8 cellular contexts compared by ENCODE assay signal in genomic region chr2:160210599-160211138, GRCh38. TPM values are rescaled to one million over a fixed set of nuclear protein-coding genes. Genes with fewer than 3 reads are reported as not detected.
DNase-seq lines count a peak whose midpoint lies in the region; ATAC-seq, FAIRE-seq and TF ChIP-seq lines count a peak whose summit lies in the region.

No MANE protein-coding gene starts in this region.

- peaks cover 6% of the 10 kb centered on the region for H3K9me3 ChIP-seq in A549
- H3K9me3 ChIP-seq in esophagus squamous epithelium: no peaks in the 10 kb centered on the region
- H3K9me3 ChIP-seq in osteoblast (ENCODE audit: low read depth, low read length): no peaks in the 10 kb centered on the region
- H3K9me3 ChIP-seq in tibial nerve: no peaks in the 10 kb centered on the region

- POLR2A ChIA-PET in A549 (lab: Yijun Ruan, JAX): no interaction called here

- no peaks in the 10 kb centered on the region for H3K36me3 Mint-ChIP-seq in activated CD8-positive, alpha-beta memory T cell treated with anti-CD3 and anti-CD28 coated beads, Interleukin-2, amount 10 ng/mL, durations not matched to agents 7 days and 5 days

- H3K36me3 ChIP-seq in esophagus squamous epithelium (no peaks in the 10 kb centered on the region), osteoblast (ENCODE audit: insufficient read depth, low read length) (no peaks in the 10 kb centered on the region), tibial nerve (no peaks in the 10 kb centered on the region)

- H3K79me2 ChIP-seq in osteoblast (ENCODE audit: insufficient read depth, low read length): no peaks in the 10 kb centered on the region

- H3K4me3 Mint-ChIP-seq in activated CD8-positive, alpha-beta memory T cell treated with anti-CD3 and anti-CD28 coated beads, Interleukin-2, amount 10 ng/mL, durations not matched to agents 7 days and 5 days: no peak overlapping the region

- no peak overlapping the region for H3K27ac Mint-ChIP-seq in activated CD8-positive, alpha-beta memory T cell treated with anti-CD3 and anti-CD28 coated beads, Interleukin-2, amount 10 ng/mL, durations not matched to agents 7 days and 5 days

- DNase-seq in A549 (ENCODE audit: low read depth in 1 of 2, low spot score in 1 of 2): peak; percentile 50 to 86
- peak; percentile 35 for DNase-seq in NCI-H82 treated with DMSO at 0.1 percent for 48 hours (lab: John Stamatoyannopoulos, UW; ENCODE audit: unreplicated experiment)
- DNase-seq in activated CD8-positive, alpha-beta memory T cell treated with anti-CD3 and anti-CD28 coated beads, Interleukin-2, amount 10 ng/mL, durations not matched to agents 7 days and 5 days: peak; percentile 71
- DNase-seq in esophagus squamous epithelium (lab: John Stamatoyannopoulos, UW): no peak
- no peak for DNase-seq in osteoblast (ENCODE audit: insufficient read length, low spot score, missing footprints)
- peak; percentile 38 to 50 for DNase-seq in tibial nerve (ENCODE audit: low spot score in 2 of 2)

- peak; percentile 87 for TF ChIP-seq CTCF in A549 (IDR thresholded peaks at IDR 0.05)
- peak; percentile 40 to 89 (median 78) for TF ChIP-seq CTCF in esophagus squamous epithelium (IDR thresholded peaks at IDR 0.05)
- TF ChIP-seq CTCF in osteoblast (IDR thresholded peaks at IDR 0.05; ENCODE audit: extremely low read depth, low read depth, low read length): peak; percentile 79
- TF ChIP-seq CTCF in tibial nerve (IDR thresholded peaks at IDR 0.05): peak; percentile 26 to 70 (median 37)

- H3K4me3 ChIP-seq in A549: no peak overlapping the region
- H3K4me3 ChIP-seq in esophagus squamous epithelium: no peak overlapping the region
- H3K4me3 ChIP-seq in osteoblast (ENCODE audit: insufficient read depth, low read length): no peak overlapping the region
- no peak overlapping the region for H3K4me3 ChIP-seq in tibial nerve

- peak overlapping the region; percentile 97 to 99 for H3K27ac ChIP-seq in A549
- H3K27ac ChIP-seq in esophagus squamous epithelium: no peak overlapping the region
- H3K27ac ChIP-seq in osteoblast (ENCODE audit: low read depth, low read length): peak overlapping the region; percentile 82
- no peak overlapping the region for H3K27ac ChIP-seq in tibial nerve

- H3K4me2 ChIP-seq in A549 (peak overlapping the region; percentile 77), osteoblast (ENCODE audit: insufficient read depth, low read length) (no peak overlapping the region)

- FAIRE-seq in A549 (lab: Jason Lieb, UNC): peak; percentile 43

- no peaks in the 10 kb centered on the region for H4K20me1 ChIP-seq in osteoblast (ENCODE audit: insufficient read depth, low read length)

- peak; percentile 83 to 87 for TF ChIP-seq RAD21 in A549 (conservative IDR thresholded peaks at IDR 0.05 in 1 of 2, IDR thresholded peaks at IDR 0.05 in 1 of 2)

- H3K27me3 Mint-ChIP-seq in activated CD8-positive, alpha-beta memory T cell treated with anti-CD3 and anti-CD28 coated beads, Interleukin-2, amount 10 ng/mL, durations not matched to agents 7 days and 5 days: peaks cover 29% of the 10 kb centered on the region

- no peak overlapping the region for H2AFZ ChIP-seq in osteoblast (ENCODE audit: low read length)

- 6% methylated on average over 11 of the region's 11 CpGs for WGBS in A549 (ENCODE audit: missing lambda C conversion rate)
- WGBS in esophagus squamous epithelium, 2 donors: 43 to 56% methylated on average over 11 of the region's 11 CpGs
- WGBS in tibial nerve, 2 donors: 61 to 66% methylated on average over 11 of the region's 11 CpGs

- H3K9me3 Mint-ChIP-seq in activated CD8-positive, alpha-beta memory T cell treated with anti-CD3 and anti-CD28 coated beads, Interleukin-2, amount 10 ng/mL, durations not matched to agents 7 days and 5 days (ENCODE audit: low read depth): no peaks in the 10 kb centered on the region

- H3K27me3 ChIP-seq in esophagus squamous epithelium: no peaks in the 10 kb centered on the region
- no peaks in the 10 kb centered on the region for H3K27me3 ChIP-seq in osteoblast (ENCODE audit: insufficient read depth, low read length)
- H3K27me3 ChIP-seq in tibial nerve: no peaks in the 10 kb centered on the region

- ATAC-seq in A549 (peak; percentile 54 to 67), GM18505 (IDR thresholded peaks at IDR 0.05; ENCODE audit: unreplicated experiment) (peak; percentile 92), HG02884 (IDR thresholded peaks at IDR 0.05; ENCODE audit: unreplicated experiment) (peak; percentile 92)
- ATAC-seq in activated CD8-positive, alpha-beta memory T cell treated with anti-CD3 and anti-CD28 coated beads, Interleukin-2, amount 10 ng/mL, durations not matched to agents 7 days and 5 days: peak; percentile 69

- peaks cover 27% of the 10 kb centered on the region for H3K4me1 Mint-ChIP-seq in activated CD8-positive, alpha-beta memory T cell treated with anti-CD3 and anti-CD28 coated beads, Interleukin-2, amount 10 ng/mL, durations not matched to agents 7 days and 5 days

- TF ChIP-seq POLR2A in A549 (IDR thresholded peaks at IDR 0.05; ENCODE audit: low read length) (no peak), GM18505 (IDR thresholded peaks at IDR 0.05; ENCODE audit: borderline replicate concordance, extremely low read depth, insufficient read depth, insufficient read length) (no peak), esophagus squamous epithelium (IDR thresholded peaks at IDR 0.05) (no peak), tibial nerve (IDR thresholded peaks at IDR 0.05) (no peak)

- CTCF ChIA-PET in A549 (lab: Yijun Ruan, JAX): interaction anchor here (0.7 to 6.5 kb wide), 22 partner anchors 8 to 439 kb away, joined by 3 to 49 read pairs (median 6); no protein-coding TSS in a partner anchor
- CTCF ChIA-PET in activated CD8-positive, alpha-beta memory T cell treated with anti-CD3 and anti-CD28 coated beads, Interleukin-2, amount 10 ng/mL, durations not matched to agents 7 days and 5 days (lab: Charles Lee): interaction anchor here (0.7 to 2.7 kb wide), 9 partner anchors 10 to 827 kb away, joined by 3 to 10 read pairs (median 3); no protein-coding TSS in a partner anchor

- TF ChIP-seq EP300 in A549 (IDR thresholded peaks at IDR 0.05) (no peak), tibial nerve (IDR thresholded peaks at IDR 0.05) (no peak)

- intact Hi-C loops in esophagus squamous epithelium (cut with DNase I): no loop called here

- H3K4me1 ChIP-seq in A549: peaks cover 91% of the 10 kb centered on the region
- H3K4me1 ChIP-seq in esophagus squamous epithelium: peaks cover 24 to 65% (median 28%) of the 10 kb centered on the region in 3 donors
- H3K4me1 ChIP-seq in osteoblast (ENCODE audit: insufficient read depth, low read length): peaks cover 56% of the 10 kb centered on the region
- H3K4me1 ChIP-seq in tibial nerve: peaks cover 0 to 43% (median 14%) of the 10 kb centered on the region in 4 donors

TF ChIP-seq in A549, 52 proteins besides CTCF, POLR2A, EP300 and RAD21 (continues in another document):
- TF ChIP-seq CEBPB (IDR thresholded peaks at IDR 0.05): 0 out of 4 replicates have a peak, but pooled peaks of 1 of the 2 experiments have one; percentile 33
- TF ChIP-seq RFX5 (IDR thresholded peaks at IDR 0.05): 0 out of 2 replicates have a peak, but pooled peaks have one; percentile 52
- no peak for TF ChIP-seq MAZ (IDR thresholded peaks at IDR 0.05; ENCODE audit: borderline replicate concordance, low read depth, low read length)
- TF ChIP-seq HOXB5 (CRISPR knock-in tag; IDR thresholded peaks at IDR 0.05): 0 out of 2 replicates have a peak, but pooled peaks have one; percentile 35
- TF ChIP-seq NFE2L2 (conservative IDR thresholded peaks at IDR 0.05; ENCODE audit: low read length): no peak
- no peak for TF ChIP-seq TP53 (CRISPR knock-in tag; IDR thresholded peaks at IDR 0.05)
- 0 out of 2 replicates have a peak, but pooled peaks have one; percentile 55 for TF ChIP-seq TFCP2L1 (CRISPR knock-in tag; IDR thresholded peaks at IDR 0.05)
- no peak for TF ChIP-seq EHF (CRISPR knock-in tag; IDR thresholded peaks at IDR 0.05)
- TF ChIP-seq FOSB (CRISPR knock-in tag; IDR thresholded peaks at IDR 0.05): no peak
- peak; percentile 82; the same call in 1 of the 2 replicates for TF ChIP-seq ATOH8 (CRISPR knock-in tag; IDR thresholded peaks at IDR 0.05; ENCODE audit: low read depth)
- TF ChIP-seq USF2 (IDR thresholded peaks at IDR 0.05): no peak
- TF ChIP-seq PBX3 (IDR thresholded peaks at IDR 0.05): 0 out of 2 replicates have a peak, but pooled peaks have one; percentile 27
- no peak; the same call in 1 of the 2 replicates for TF ChIP-seq GATA3 (IDR thresholded peaks at IDR 0.05; ENCODE audit: borderline replicate concordance)

RNA-seq across cellular contexts. Expression of gene ITGB6, which starts 10.6 kb away (rescaled TPM):
- 4.8 and 5.0 TPM in 2 replicates for polyA plus RNA-seq in A549 (2011; rRNA removed)
- 1.5 and 1.9 TPM in 2 replicates for polyA plus RNA-seq in A549 (2012; cell fraction: cytosol; rRNA removed)
- polyA plus RNA-seq in A549 (2012; cell fraction: nucleus; rRNA removed): 4.0 and 5.1 TPM in 2 replicates
- polyA plus RNA-seq in A549 (2017; fragmentation: RNase III; extraction: RNeasy Plus Mini Kit Qiagen cat#74134 plus additional on column Dnase treatment): 4.1 to 4.8 TPM (median 4.2 TPM) in 3 replicates
- 4.1 and 4.5 TPM in 2 replicates for polyA minus RNA-seq in A549 (2011; rRNA and poly(A)+ RNA removed)
- total RNA-seq in activated CD8-positive, alpha-beta memory T cell treated with anti-CD3 and anti-CD28 coated beads, Interleukin-2, amount 10 ng/mL, durations not matched to agents 7 days and 5 days: not detected
- 10 to 100 TPM; 25.3 to 42.2 (median 33.6) TPM for total RNA-seq in esophagus squamous epithelium
- total RNA-seq in osteoblast: under 0.01 TPM in 2 replicates
- not detected for total RNA-seq in tibial nerve

Comparison
In these comparisons a context has a peak if more than half of its experiments do, and no peak if none do; other contexts are left out.
1. DNase-seq: peak in A549 (2 of 2), NCI-H82 treated with DMSO at 0.1 percent for 48 hours (single experiment), activated CD8-positive, alpha-beta memory T cell treated with anti-CD3 and anti-CD28 coated beads, Interleukin-2, amount 10 ng/mL, durations not matched to agents 7 days and 5 days (single experiment) and tibial nerve (2 of 2); none in esophagus squamous epithelium (single experiment) and osteoblast (single experiment).
2. H3K27ac ChIP-seq: peak in A549 (2 of 2) and osteoblast (single experiment); none in esophagus squamous epithelium (0 of 4) and tibial nerve (0 of 4).
3. CTCF ChIP-seq: peak in every context shown above with its lines; median percentile 87 in A549; 79 in osteoblast; 78 in esophagus squamous epithelium; 37 in tibial nerve.
4. RNA of gene ITGB6, which starts 10.6 kb away (total RNA-seq): 25.3 to 42.2 TPM in esophagus squamous epithelium; not detected in activated CD8-positive, alpha-beta memory T cell treated with anti-CD3 and anti-CD28 coated beads, Interleukin-2, amount 10 ng/mL, durations not matched to agents 7 days and 5 days, under 0.01 TPM in osteoblast and not detected in tibial nerve; every median in the first group is over 10 times any median in the second.
5. Peak in every context shown above with its lines, with median percentiles within 50 percentile points of each other: ATAC-seq.